ENCODE assay signal across 1 cellular context in the genomic region with DNA sequence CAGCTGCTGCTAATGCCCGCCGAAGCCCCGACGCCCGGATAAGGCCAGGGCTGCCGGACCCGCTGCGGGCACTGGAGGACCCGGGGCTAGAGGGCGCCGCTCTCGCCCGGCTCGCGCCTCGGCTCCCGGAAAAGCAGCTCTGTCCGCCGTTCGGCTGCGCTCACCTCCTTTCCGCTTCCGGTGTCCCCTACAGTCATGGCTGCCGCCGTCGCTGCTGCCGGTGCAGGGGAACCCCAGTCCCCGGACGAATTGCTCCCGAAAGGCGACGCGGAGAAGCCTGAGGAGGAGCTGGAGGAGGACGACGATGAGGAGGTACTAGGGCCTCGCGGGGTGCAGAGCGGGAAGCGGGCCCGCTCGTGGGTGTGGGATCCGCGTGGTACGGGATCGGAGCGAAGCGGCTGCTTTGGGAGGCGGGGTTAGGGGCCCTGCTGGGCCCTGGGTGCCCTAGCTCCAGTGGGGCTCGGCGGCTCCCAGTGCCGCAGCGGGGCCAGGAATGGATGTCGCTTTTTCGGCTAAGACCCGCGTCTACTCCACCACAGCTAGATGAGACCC.
TF ChIP-seq lines count a peak whose summit lies in the region.

Gene TOMM22, plus strand, starts transcription at position 174 of the 552 bp plus-strand sequence. Its CDS starts 22 bp downstream, at position 196.

TF ChIP-seq in HepG2, 621 proteins besides CTCF, POLR2A, EP300 and RAD21 (continued from another document and continues in another):
- TF ChIP-seq, protein P1, sequence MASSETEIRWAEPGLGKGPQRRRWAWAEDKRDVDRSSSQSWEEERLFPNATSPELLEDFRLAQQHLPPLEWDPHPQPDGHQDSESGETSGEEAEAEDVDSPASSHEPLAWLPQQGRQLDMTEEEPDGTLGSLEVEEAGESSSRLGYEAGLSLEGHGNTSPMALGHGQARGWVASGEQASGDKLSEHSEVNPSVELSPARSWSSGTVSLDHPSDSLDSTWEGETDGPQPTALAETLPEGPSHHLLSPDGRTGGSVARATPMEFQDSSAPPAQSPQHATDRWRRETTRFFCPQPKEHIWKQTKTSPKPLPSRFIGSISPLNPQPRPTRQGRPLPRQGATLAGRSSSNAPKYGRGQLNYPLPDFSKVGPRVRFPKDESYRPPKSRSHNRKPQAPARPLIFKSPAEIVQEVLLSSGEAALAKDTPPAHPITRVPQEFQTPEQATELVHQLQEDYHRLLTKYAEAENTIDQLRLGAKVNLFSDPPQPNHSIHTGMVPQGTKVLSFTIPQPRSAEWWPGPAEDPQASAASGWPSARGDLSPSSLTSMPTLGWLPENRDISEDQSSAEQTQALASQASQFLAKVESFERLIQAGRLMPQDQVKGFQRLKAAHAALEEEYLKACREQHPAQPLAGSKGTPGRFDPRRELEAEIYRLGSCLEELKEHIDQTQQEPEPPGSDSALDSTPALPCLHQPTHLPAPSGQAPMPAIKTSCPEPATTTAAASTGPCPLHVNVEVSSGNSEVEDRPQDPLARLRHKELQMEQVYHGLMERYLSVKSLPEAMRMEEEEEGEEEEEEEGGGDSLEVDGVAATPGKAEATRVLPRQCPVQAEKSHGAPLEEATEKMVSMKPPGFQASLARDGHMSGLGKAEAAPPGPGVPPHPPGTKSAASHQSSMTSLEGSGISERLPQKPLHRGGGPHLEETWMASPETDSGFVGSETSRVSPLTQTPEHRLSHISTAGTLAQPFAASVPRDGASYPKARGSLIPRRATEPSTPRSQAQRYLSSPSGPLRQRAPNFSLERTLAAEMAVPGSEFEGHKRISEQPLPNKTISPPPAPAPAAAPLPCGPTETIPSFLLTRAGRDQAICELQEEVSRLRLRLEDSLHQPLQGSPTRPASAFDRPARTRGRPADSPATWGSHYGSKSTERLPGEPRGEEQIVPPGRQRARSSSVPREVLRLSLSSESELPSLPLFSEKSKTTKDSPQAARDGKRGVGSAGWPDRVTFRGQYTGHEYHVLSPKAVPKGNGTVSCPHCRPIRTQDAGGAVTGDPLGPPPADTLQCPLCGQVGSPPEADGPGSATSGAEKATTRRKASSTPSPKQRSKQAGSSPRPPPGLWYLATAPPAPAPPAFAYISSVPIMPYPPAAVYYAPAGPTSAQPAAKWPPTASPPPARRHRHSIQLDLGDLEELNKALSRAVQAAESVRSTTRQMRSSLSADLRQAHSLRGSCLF (CRISPR knock-in tag; IDR thresholded peaks at IDR 0.05; ENCODE audit: borderline replicate concordance), result peak; percentile 75; the same call in 1 of the 2 replicates
- TF ChIP-seq SOX6 (IDR thresholded peaks at IDR 0.05) (no peak), SOX6 (CRISPR knock-in tag; IDR thresholded peaks at IDR 0.05) (peak; percentile 79), FUBP1 (CRISPR knock-in tag; IDR thresholded peaks at IDR 0.05; ENCODE audit: borderline replicate concordance) (no peak), SMAD3 (CRISPR knock-in tag; IDR thresholded peaks at IDR 0.05) (peak; percentile 65), NR2F1 (CRISPR knock-in tag; IDR thresholded peaks at IDR 0.05) (no peak), ZNF333 (CRISPR knock-in tag; IDR thresholded peaks at IDR 0.05; ENCODE audit: borderline replicate concordance) (0 out of 2 replicates have a peak, but pooled peaks have one; percentile 45), KDM2A (CRISPR knock-in tag; IDR thresholded peaks at IDR 0.05; ENCODE audit: borderline replicate concordance, low read depth) (peak; percentile 95), AKAP8 (CRISPR knock-in tag; IDR thresholded peaks at IDR 0.05) (peak; percentile 91), GFI1 (CRISPR knock-in tag; IDR thresholded peaks at IDR 0.05; ENCODE audit: borderline replicate concordance) (peak; percentile 63; the same call in 1 of the 2 replicates), STAG1 (CRISPR knock-in tag; IDR thresholded peaks at IDR 0.05) (peak; percentile 53), YY1 (IDR thresholded peaks at IDR 0.05; ENCODE audit: insufficient read depth, insufficient replicate concordance, low read depth, low read length) (peak; percentile 99), SIN3A (IDR thresholded peaks at IDR 0.05; ENCODE audit: borderline replicate concordance, low read depth, low read length) (0 out of 2 replicates have a peak, but pooled peaks have one; percentile 81), TRIM24 (CRISPR knock-in tag; IDR thresholded peaks at IDR 0.05) (no peak), MIXL1 (CRISPR knock-in tag; IDR thresholded peaks at IDR 0.05) (peak; percentile 56; the same call in 1 of the 2 replicates), NCOA5 (CRISPR knock-in tag; IDR thresholded peaks at IDR 0.05) (0 out of 2 replicates have a peak, but pooled peaks have one; percentile 52), PAF1 (CRISPR knock-in tag; IDR thresholded peaks at IDR 0.05) (no peak), ZNF674 (CRISPR knock-in tag; IDR thresholded peaks at IDR 0.05; ENCODE audit: low read depth) (peak; percentile 73; the same call in 1 of the 2 replicates), ZNF597 (CRISPR knock-in tag; IDR thresholded peaks at IDR 0.05) (no peak), ZMAT3 (CRISPR knock-in tag; conservative IDR thresholded peaks at IDR 0.05) (0 out of 2 replicates have a peak, but pooled peaks have one; percentile 70), HMGXB3 (CRISPR knock-in tag; IDR thresholded peaks at IDR 0.05; ENCODE audit: borderline replicate concordance) (peak; percentile 92), MLLT10 (CRISPR knock-in tag; IDR thresholded peaks at IDR 0.05) (0 out of 2 replicates have a peak, but pooled peaks have one; percentile 42), ZNF350 (CRISPR knock-in tag; IDR thresholded peaks at IDR 0.05; ENCODE audit: borderline replicate concordance, low read depth) (peak; percentile 96), GABPB1 (CRISPR knock-in tag; IDR thresholded peaks at IDR 0.05) (peak; percentile 100), ZNF569 (CRISPR knock-in tag; IDR thresholded peaks at IDR 0.05; ENCODE audit: borderline replicate concordance) (no peak), ZNF234 (CRISPR knock-in tag; conservative IDR thresholded peaks at IDR 0.05) (no peak), ZNF772 (CRISPR knock-in tag; IDR thresholded peaks at IDR 0.05) (peak; percentile 99), NR3C1 (CRISPR knock-in tag; IDR thresholded peaks at IDR 0.05) (no peak), ZZZ3 (CRISPR knock-in tag; IDR thresholded peaks at IDR 0.05; ENCODE audit: borderline replicate concordance) (peak; percentile 95; the same call in 1 of the 2 replicates), ZNF501 (CRISPR knock-in tag; IDR thresholded peaks at IDR 0.05) (peak; percentile 51; the same call in 1 of the 2 replicates), SMYD3 (CRISPR knock-in tag; IDR thresholded peaks at IDR 0.05) (no peak; the same call in 1 of the 2 replicates), SMC3 (IDR thresholded peaks at IDR 0.05; ENCODE audit: low read length) (no peak), GLI4 (CRISPR knock-in tag; IDR thresholded peaks at IDR 0.05; ENCODE audit: borderline replicate concordance) (peak; percentile 74; the same call in 1 of the 2 replicates), CEBPB (IDR thresholded peaks at IDR 0.05; ENCODE audit: borderline replicate concordance, low read depth, low read length) (no peak), ZGPAT (CRISPR knock-in tag; IDR thresholded peaks at IDR 0.05) (peak; percentile 98)
- TF ChIP-seq, protein P2, sequence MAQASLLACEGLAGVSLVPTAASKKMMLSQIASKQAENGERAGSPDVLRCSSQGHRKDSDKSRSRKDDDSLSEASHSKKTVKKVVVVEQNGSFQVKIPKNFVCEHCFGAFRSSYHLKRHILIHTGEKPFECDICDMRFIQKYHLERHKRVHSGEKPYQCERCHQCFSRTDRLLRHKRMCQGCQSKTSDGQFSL (CRISPR knock-in tag; IDR thresholded peaks at IDR 0.05), result peak; percentile 58; the same call in 1 of the 2 replicates
- TF ChIP-seq, protein P3, sequence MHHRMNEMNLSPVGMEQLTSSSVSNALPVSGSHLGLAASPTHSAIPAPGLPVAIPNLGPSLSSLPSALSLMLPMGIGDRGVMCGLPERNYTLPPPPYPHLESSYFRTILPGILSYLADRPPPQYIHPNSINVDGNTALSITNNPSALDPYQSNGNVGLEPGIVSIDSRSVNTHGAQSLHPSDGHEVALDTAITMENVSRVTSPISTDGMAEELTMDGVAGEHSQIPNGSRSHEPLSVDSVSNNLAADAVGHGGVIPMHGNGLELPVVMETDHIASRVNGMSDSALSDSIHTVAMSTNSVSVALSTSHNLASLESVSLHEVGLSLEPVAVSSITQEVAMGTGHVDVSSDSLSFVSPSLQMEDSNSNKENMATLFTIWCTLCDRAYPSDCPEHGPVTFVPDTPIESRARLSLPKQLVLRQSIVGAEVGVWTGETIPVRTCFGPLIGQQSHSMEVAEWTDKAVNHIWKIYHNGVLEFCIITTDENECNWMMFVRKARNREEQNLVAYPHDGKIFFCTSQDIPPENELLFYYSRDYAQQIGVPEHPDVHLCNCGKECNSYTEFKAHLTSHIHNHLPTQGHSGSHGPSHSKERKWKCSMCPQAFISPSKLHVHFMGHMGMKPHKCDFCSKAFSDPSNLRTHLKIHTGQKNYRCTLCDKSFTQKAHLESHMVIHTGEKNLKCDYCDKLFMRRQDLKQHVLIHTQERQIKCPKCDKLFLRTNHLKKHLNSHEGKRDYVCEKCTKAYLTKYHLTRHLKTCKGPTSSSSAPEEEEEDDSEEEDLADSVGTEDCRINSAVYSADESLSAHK (CRISPR knock-in tag; IDR thresholded peaks at IDR 0.05; ENCODE audit: borderline replicate concordance), result no peak; the same call in 1 of the 2 replicates
- TF ChIP-seq, protein P4, sequence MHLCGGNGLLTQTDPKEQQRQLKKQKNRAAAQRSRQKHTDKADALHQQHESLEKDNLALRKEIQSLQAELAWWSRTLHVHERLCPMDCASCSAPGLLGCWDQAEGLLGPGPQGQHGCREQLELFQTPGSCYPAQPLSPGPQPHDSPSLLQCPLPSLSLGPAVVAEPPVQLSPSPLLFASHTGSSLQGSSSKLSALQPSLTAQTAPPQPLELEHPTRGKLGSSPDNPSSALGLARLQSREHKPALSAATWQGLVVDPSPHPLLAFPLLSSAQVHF (CRISPR knock-in tag; IDR thresholded peaks at IDR 0.05), result no peak
- TF ChIP-seq, protein P5, sequence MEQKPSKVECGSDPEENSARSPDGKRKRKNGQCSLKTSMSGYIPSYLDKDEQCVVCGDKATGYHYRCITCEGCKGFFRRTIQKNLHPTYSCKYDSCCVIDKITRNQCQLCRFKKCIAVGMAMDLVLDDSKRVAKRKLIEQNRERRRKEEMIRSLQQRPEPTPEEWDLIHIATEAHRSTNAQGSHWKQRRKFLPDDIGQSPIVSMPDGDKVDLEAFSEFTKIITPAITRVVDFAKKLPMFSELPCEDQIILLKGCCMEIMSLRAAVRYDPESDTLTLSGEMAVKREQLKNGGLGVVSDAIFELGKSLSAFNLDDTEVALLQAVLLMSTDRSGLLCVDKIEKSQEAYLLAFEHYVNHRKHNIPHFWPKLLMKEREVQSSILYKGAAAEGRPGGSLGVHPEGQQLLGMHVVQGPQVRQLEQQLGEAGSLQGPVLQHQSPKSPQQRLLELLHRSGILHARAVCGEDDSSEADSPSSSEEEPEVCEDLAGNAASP (CRISPR knock-in tag; IDR thresholded peaks at IDR 0.05; ENCODE audit: borderline replicate concordance), result peak; percentile 80
